ENCODE assay signal across 8 cellular contexts in genomic region chr5:44809215-44809955, GRCh38. TPM values are rescaled to one million over a fixed set of nuclear protein-coding genes. Genes with fewer than 3 reads are reported as not detected.
DNase-seq lines count a peak whose midpoint lies in the region; ATAC-seq, FAIRE-seq and TF ChIP-seq lines count a peak whose summit lies in the region.

No MANE protein-coding gene starts in this region.

- no peak for FAIRE-seq in frontal cortex (lab: Jason Lieb, UNC)

- peaks cover 12% of the 10 kb centered on the region for H3K36me3 ChIP-seq in thoracic aorta

- H3K9me3 ChIP-seq in thoracic aorta = no peaks in the 10 kb centered on the region

- peaks cover 12 to 24% of the 10 kb centered on the region in 2 donors for H3K4me1 ChIP-seq in thoracic aorta (ENCODE audit: control insufficient read depth in 1 of 2, low read depth in 2 of 2)

- no peaks in the 10 kb centered on the region for H3K27me3 ChIP-seq in thoracic aorta (replicated peaks; ENCODE audit: insufficient read depth)

- peak overlapping the region; percentile 54 to 82 for H3K27ac ChIP-seq in thoracic aorta

- peak overlapping the region; percentile 79 for H3K4me3 ChIP-seq in thoracic aorta

- DNase-seq in D341Med (ENCODE audit: low spot score) (peak; percentile 45), HT1080 (ENCODE audit: low read depth) (peak; percentile 58), OCI-M1 (lab: John Stamatoyannopoulos, UW) (peak; percentile 67), activated gamma-delta T cell treated with Interleukin-2 at 50 U/mL for 16 hours (peak; percentile 23), frontal cortex (ENCODE audit: low spot score in 2 of 2) (peak; percentile 5 to 25), nucleus accumbens (lab: John Stamatoyannopoulos, UW) (peak in 50 of 56 donors; percentile 0 to 81 (median 50)), thoracic aorta (ENCODE audit: low spot score) (no peak)

- peak; percentile 35 for ATAC-seq in GM21381 (IDR thresholded peaks at IDR 0.05; ENCODE audit: unreplicated experiment)
- ATAC-seq in thoracic aorta (ENCODE audit: insufficient number of reproducible peaks, low FRiP score, low read depth) = peak; percentile 27

- TF ChIP-seq CTCF in thoracic aorta (IDR thresholded peaks at IDR 0.05) = no peak

RNA-seq across cellular contexts. Expression of gene MRPS30, which starts 0.6 kb away (rescaled TPM):
- total RNA-seq in HT1080 (2014; rRNA removed; shearing (Covaris generic)) = 119 and 131 TPM in 2 replicates
- polyA plus RNA-seq in HT1080 (2015; cell fraction: cytosol; rRNA removed) = 65.6 and 74.3 TPM in 2 replicates
- polyA plus RNA-seq in HT1080 (2015; cell fraction: nucleus; rRNA removed) = 65.7 and 67.5 TPM in 2 replicates
- total RNA-seq in frontal cortex (177 TPM), thoracic aorta (10 to 100 TPM; 48.6 to 68.0 TPM)
